ENCODE assay signal across 18 cellular contexts in genomic region chr14:60189923-60190840, GRCh38. TPM values are rescaled to one million over a fixed set of nuclear protein-coding genes. Genes with fewer than 3 reads are reported as not detected.
DNase-seq lines count a peak whose midpoint lies in the region; ATAC-seq, FAIRE-seq and TF ChIP-seq lines count a peak whose summit lies in the region.
"Had no signal": no experiment of that assay in that cellular context is flagged by ENCODE, and none has a peak within 500 bp of the region (broad histone marks: within the 10 kb centered on the region; RNA-seq: fewer than 3 reads in every experiment).

No MANE protein-coding gene starts in this region.

- no peaks in the 10 kb centered on the region for H3K4me1 ChIP-seq in CD8-positive, alpha-beta memory T cell (ENCODE audit: insufficient read depth, low read length)
- H3K4me1 ChIP-seq: heart right ventricle had no signal

- ATAC-seq in GM21390 (IDR thresholded peaks at IDR 0.05; ENCODE audit: unreplicated experiment), result peak; percentile 50
- ATAC-seq: HCT116; heart right ventricle; left lobe of liver; naive thymus-derived CD8-positive, alpha-beta T cell; right cardiac atrium had no signal

- H3K27me3 Mint-ChIP-seq in CD8-positive, alpha-beta memory T cell, result peaks cover 6 to 13% of the 10 kb centered on the region in 2 donors

- DNase-seq in GM12865 (ENCODE audit: low read depth) (peak; percentile 42), HTR-8/SVneo (ENCODE audit: insufficient read length, low spot score) (no peak), cerebellar cortex (ENCODE audit: low spot score) (peak; percentile 54), NCI-H510A treated with DMSO at 0.1 percent for 48 hours (lab: John Stamatoyannopoulos, UW) (no peak), HPDE6-E6E7 (ENCODE audit: extremely low spot score) (no peak), cardiac septum (ENCODE audit: low spot score) (no peak)
- DNase-seq in CD8-positive, alpha-beta memory T cell, result no peak
- DNase-seq: activated CD4-positive, alpha-beta T cell treated with anti-CD3 and anti-CD28 coated beads, Interleukin-2, amount 50 U/mL, for 4 hours; activated effector memory CD4-positive, alpha-beta T cell treated with anti-CD3 and anti-CD28 coated beads, Interleukin-2, amount 50 U/mL, for 16 hours; heart right ventricle; Kasumi-1; naive thymus-derived CD8-positive, alpha-beta T cell; right cardiac atrium; stimulated activated CD4-positive, alpha-beta T cell treated with anti-CD3 and anti-CD28 coated beads, Interleukin-4, amount 100 ng/mL, for 4 hours; stomach had no signal

- no peak overlapping the region for H3K4me3 ChIP-seq in GM12865 (ENCODE audit: low read depth, low read length)
- no peak overlapping the region for H3K4me3 ChIP-seq in CD8-positive, alpha-beta memory T cell (ENCODE audit: low read length)
- H3K4me3 ChIP-seq: heart right ventricle, stomach had no signal

- H3K36me3 Mint-ChIP-seq in CD8-positive, alpha-beta memory T cell, result no peaks in the 10 kb centered on the region
- H3K36me3 Mint-ChIP-seq: naive thymus-derived CD8-positive, alpha-beta T cell had no signal

- CTCF ChIA-PET in CD8-positive, alpha-beta memory T cell (lab: Charles Lee), result interaction anchor here (0.6 to 2.1 kb wide), 3 partner anchors 8 to 789 kb away, joined by 3 to 8 read pairs (median 5); no protein-coding TSS in a partner anchor

- no peaks in the 10 kb centered on the region for H3K9me3 ChIP-seq in CD8-positive, alpha-beta memory T cell (ENCODE audit: low read length)
- H3K9me3 ChIP-seq: heart right ventricle, stomach had no signal

- no peak overlapping the region for H3K4me3 Mint-ChIP-seq in CD8-positive, alpha-beta memory T cell
- H3K4me3 Mint-ChIP-seq: naive thymus-derived CD8-positive, alpha-beta T cell had no signal

- POLR2A ChIA-PET in CD8-positive, alpha-beta memory T cell (lab: Charles Lee), result no interaction called here

- H3K9me3 Mint-ChIP-seq in CD8-positive, alpha-beta memory T cell, result no peaks in the 10 kb centered on the region
- H3K9me3 Mint-ChIP-seq: naive thymus-derived CD8-positive, alpha-beta T cell had no signal

- H3K27ac Mint-ChIP-seq in CD8-positive, alpha-beta memory T cell, result no peak overlapping the region
- H3K27ac Mint-ChIP-seq: naive thymus-derived CD8-positive, alpha-beta T cell had no signal

- H3K36me3 ChIP-seq in CD8-positive, alpha-beta memory T cell (ENCODE audit: insufficient read depth, low read length), result no peaks in the 10 kb centered on the region
- H3K36me3 ChIP-seq: heart right ventricle, stomach had no signal

- intact Hi-C loops in cardiac septum (cut with DNase I), result no loop called here

- H3K27ac ChIP-seq in CD8-positive, alpha-beta memory T cell (ENCODE audit: low read depth, low read length), result no peak overlapping the region
- H3K27ac ChIP-seq: heart right ventricle had no signal

- H3K27me3 ChIP-seq in CD8-positive, alpha-beta memory T cell (ENCODE audit: insufficient read depth, low read length, poor library complexity, severe bottlenecking), result no peaks in the 10 kb centered on the region
- H3K27me3 ChIP-seq: heart right ventricle, stomach had no signal

- no peaks in the 10 kb centered on the region for H3K4me1 Mint-ChIP-seq in CD8-positive, alpha-beta memory T cell
- H3K4me1 Mint-ChIP-seq: naive thymus-derived CD8-positive, alpha-beta T cell had no signal

- peak; percentile 89 for FAIRE-seq in HTR-8/SVneo (lab: Jason Lieb, UNC)

- no peak for TF ChIP-seq CTCF in GM12865 (IDR thresholded peaks at IDR 0.05; ENCODE audit: insufficient read depth, low read depth, low read length, missing control alignments)

RNA-seq across cellular contexts. Expression of gene DHRS7, which starts 25.0 kb away (rescaled TPM):
- 10 to 100 TPM; 79.8 to 80.6 TPM for total RNA-seq in CD8-positive, alpha-beta memory T cell
- 272 TPM for polyA plus RNA-seq in CD8-positive, alpha-beta memory T cell
- 36.8 TPM for total RNA-seq in cardiac septum

RNA-seq across cellular contexts. Expression of gene PPM1A, which starts 58.8 kb away (rescaled TPM):
- 10 to 100 TPM; 54.6 to 55.3 TPM for total RNA-seq in CD8-positive, alpha-beta memory T cell
- 22.3 TPM for polyA plus RNA-seq in CD8-positive, alpha-beta memory T cell
- 88.5 TPM for total RNA-seq in cardiac septum

Comparison
In these comparisons a context has a peak if more than half of its experiments do, and no peak if none do; other contexts are left out.
1. DNase-seq: peak in GM12865 (single experiment) and cerebellar cortex (single experiment); none in HTR-8/SVneo (single experiment), CD8-positive, alpha-beta memory T cell (0 of 5), NCI-H510A treated with DMSO at 0.1 percent for 48 hours (single experiment), HPDE6-E6E7 (single experiment) and cardiac septum (single experiment).